Comparison of ENCODE assay signal across 9 cellular contexts in genomic region chr4:155666701-155667537, GRCh38. TPM values are rescaled to one million over a fixed set of nuclear protein-coding genes. Genes with fewer than 3 reads are reported as not detected.
A peak's percentile ranks its signal among the peaks of the same experiment; 100 is the strongest.
DNase-seq lines count a peak whose midpoint lies in the region; ATAC-seq and TF ChIP-seq lines count a peak whose summit lies in the region.
"Had no signal": no experiment of that assay in that cellular context is flagged by ENCODE, and none has a peak within 500 bp of the region (broad histone marks: within the 10 kb centered on the region; RNA-seq: fewer than 3 reads in every experiment).

GUCY1A1 (plus strand) TSS chr4:155666848; CDS start chr4:155696868, 30,020 bp downstream.

- no peaks in the 10 kb centered on the region for H4K20me1 ChIP-seq in SK-N-SH (ENCODE audit: insufficient read depth)

- ATAC-seq in GM18861 (IDR thresholded peaks at IDR 0.05; ENCODE audit: unreplicated experiment): peak; percentile 42
- ATAC-seq in HG03064 (IDR thresholded peaks at IDR 0.05; ENCODE audit: low read depth, unreplicated experiment): peak; percentile 58

- H3K9me2 ChIP-seq in SK-N-SH: no peaks in the 10 kb centered on the region

- POLR2A ChIA-PET in SK-N-SH (lab: Yijun Ruan, JAX): interaction anchor here (0.7 to 1.4 kb wide), 6 partner anchors 9 to 290 kb away, joined by 3 to 6 read pairs (median 4); partner anchors contain the start of gene MAP9

- no peaks in the 10 kb centered on the region for H3F3A ChIP-seq in SK-N-SH (replicated peaks; ENCODE audit: insufficient read depth)

- TF ChIP-seq EP300 in SK-N-SH (IDR thresholded peaks at IDR 0.05; ENCODE audit: borderline replicate concordance in 1 of 2, low read depth in 1 of 2, low read length in 1 of 2): no peak

- H3K27me3 ChIP-seq in SK-N-SH (ENCODE audit: insufficient read depth) (peaks cover 33% of the 10 kb centered on the region), dorsolateral prefrontal cortex (peaks cover 0 to 10% (median 0%) of the 10 kb centered on the region in 45 donors), liver (ENCODE audit: control insufficient read depth in 4 of 4, insufficient read depth in 4 of 4, low read length in 3 of 4) (peaks cover 0 to 6% (median 0%) of the 10 kb centered on the region in 4 donors)

- H3K9me3 ChIP-seq in SK-N-SH: no peaks in the 10 kb centered on the region
- no peaks in the 10 kb centered on the region for H3K9me3 ChIP-seq in liver (ENCODE audit: control insufficient read depth in 4 of 4, low read length in 3 of 4)

- H3K4me2 ChIP-seq in SK-N-SH: peak within 1 kb of the TSS; percentile 91

- TF ChIP-seq RAD21 in SK-N-SH (IDR thresholded peaks at IDR 0.05; ENCODE audit: low read length) (peak; percentile 3; the same call in 1 of the 2 replicates), liver (IDR thresholded peaks at IDR 0.05) (no peak)

- 8% methylated on average over 36 of the region's 49 CpGs for WGBS in SK-N-SH (ENCODE audit: low lambda C conversion rate)
- 2% methylated on average over 49 of the region's 49 CpGs for WGBS in liver

- H3K4me1 ChIP-seq in SK-N-SH (ENCODE audit: control insufficient read depth in 1 of 2, insufficient read depth in 2 of 2, low read depth in 1 of 2, low read length in 1 of 2) (no peaks in the 10 kb centered on the region; a peak in 2 of 4 replicates), liver (ENCODE audit: control insufficient read depth in 4 of 4, insufficient read depth in 4 of 4, low read length in 3 of 4) (peaks cover 2 to 18% (median 11%) of the 10 kb centered on the region in 4 donors)

- H3K9ac ChIP-seq in SK-N-SH (no peak within 1 kb of the TSS), liver (ENCODE audit: low read depth in 1 of 2, low read length in 2 of 2) (peak within 1 kb of the TSS; percentile 67 to 71)

- intact Hi-C loops in dorsolateral prefrontal cortex (cut with DNase I): loop anchor here in 1 of 2 donors (5.0 kb wide), 1 partner anchor 225 kb away; no protein-coding TSS in a partner anchor

- CTCF ChIA-PET in SK-N-SH (lab: Yijun Ruan, JAX): interaction anchor here (0.7 to 1.5 kb wide), 7 partner anchors 11 to 263 kb away, joined by 3 to 5 read pairs (median 3); partner anchors contain the start of gene GUCY1B1

- peak within 1 kb of the TSS; percentile 86 for H2AFZ ChIP-seq in SK-N-SH (ENCODE audit: low read depth)

- H3K27ac ChIP-seq in SK-N-SH (ENCODE audit: low read depth in 2 of 2, low read length in 1 of 2) (peak within 1 kb of the TSS in 1 of 2 experiments; percentile 85; a peak in 2 of 4 replicates), dorsolateral prefrontal cortex (peak within 1 kb of the TSS in 58 of 59 donors; percentile 32 to 94 (median 86)), liver (ENCODE audit: low read depth in 1 of 2, low read length in 2 of 2) (peak within 1 kb of the TSS; percentile 84 to 95)

- H3K79me2 ChIP-seq in SK-N-SH (ENCODE audit: insufficient read depth): no peaks in the 10 kb centered on the region

- peak within 1 kb of the TSS; percentile 58 to 61 for H3K4me3 ChIP-seq in SK-N-SH (ENCODE audit: low read depth in 2 of 2, low read length in 1 of 2)
- peak within 1 kb of the TSS; percentile 33 to 87 (median 69) for H3K4me3 ChIP-seq in dorsolateral prefrontal cortex
- peak within 1 kb of the TSS; percentile 78 to 88 (median 81) for H3K4me3 ChIP-seq in liver (ENCODE audit: low read depth in 1 of 3, low read length in 3 of 3)

- DNase-seq in AG08396 (ENCODE audit: low spot score) (peak; percentile 22), SK-N-SH (peak; percentile 75), dorsolateral prefrontal cortex (peak in 9 of 10 donors; percentile 4 to 56 (median 49)), hepatic stellate cell (ENCODE audit: low spot score) (no peak)
- peak; percentile 0 for DNase-seq in stimulated activated CD8-positive, alpha-beta memory T cell treated with anti-CD3 and anti-CD28 coated beads, Interleukin-4, amount 100 ng/mL, for 24 hours (ENCODE audit: low read depth)

- TF ChIP-seq CTCF in SK-N-SH (IDR thresholded peaks at IDR 0.05) (no peak), dorsolateral prefrontal cortex (IDR thresholded peaks at IDR 0.05 in 54 of 56, conservative IDR thresholded peaks at IDR 0.05 in 2 of 56; ENCODE audit: low read depth in 1 of 56, partially characterized antibody in 56 of 56) (no peak), liver (IDR thresholded peaks at IDR 0.05; ENCODE audit: low read depth, low read length, missing input control) (no peak)

- H3K36me3 ChIP-seq in SK-N-SH (replicated peaks in 1 of 2; ENCODE audit: control insufficient read depth in 1 of 2, insufficient read depth in 2 of 2, low read length in 1 of 2) (no peaks in the 10 kb centered on the region), liver (ENCODE audit: control insufficient read depth in 4 of 4, insufficient read depth in 3 of 4, low read depth in 1 of 4, low read length in 3 of 4) (no peaks in the 10 kb centered on the region)

TF ChIP-seq in SK-N-SH, 30 proteins besides CTCF, POLR2A, EP300 and RAD21:
- TF ChIP-seq USF1 (IDR thresholded peaks at IDR 0.05; ENCODE audit: borderline replicate concordance, low read depth) (no peak), RXRA (IDR thresholded peaks at IDR 0.05; ENCODE audit: borderline replicate concordance, low read depth) (no peak), FOXM1 (IDR thresholded peaks at IDR 0.05; ENCODE audit: low read depth) (no peak), FOXJ3 (CRISPR knock-in tag; IDR thresholded peaks at IDR 0.05) (0 out of 2 replicates have a peak, but pooled peaks have one; percentile 32), MAX (IDR thresholded peaks at IDR 0.05; ENCODE audit: low read depth) (no peak)

TF ChIP-seq in liver, 16 proteins besides CTCF, POLR2A, EP300 and RAD21:
- TF ChIP-seq REST (IDR thresholded peaks at IDR 0.05) (no peak), HNF4G (IDR thresholded peaks at IDR 0.05) (no peak), FOXA2 (IDR thresholded peaks at IDR 0.05) (no peak), NR2F2 (IDR thresholded peaks at IDR 0.05) (no peak), GABPA (IDR thresholded peaks at IDR 0.05 in 1 of 2, conservative IDR thresholded peaks at IDR 0.05 in 1 of 2) (no peak), HNF4A (conservative IDR thresholded peaks at IDR 0.05) (no peak)
TF ChIP-seq in liver: peak in this region for 0.

RNA-seq across cellular contexts. Expression of gene GUCY1A1, which starts in this region (rescaled TPM):
- 0.03 and 0.18 TPM in 2 replicates for polyA plus RNA-seq in SK-N-SH (2012; rRNA removed)
- 0.08 and 0.25 TPM in 2 replicates for polyA plus RNA-seq in SK-N-SH (2012; cell fraction: cytosol; rRNA removed)
- 0.07 and 0.16 TPM in 2 replicates for polyA plus RNA-seq in SK-N-SH (2012; cell fraction: nucleus; rRNA removed)
- 10 to 100 TPM; 26.3 to 69.2 (median 43.1) TPM for total RNA-seq in dorsolateral prefrontal cortex
- 10 to 100 TPM in 1 of 2 donors, 1 to 10 TPM in 1; 9.7 to 13.5 TPM for total RNA-seq in liver
- 1 to 10 TPM; 2.8 to 5.6 TPM for polyA plus RNA-seq in liver
- total RNA-seq: LHCN-M2 had no signal

Comparison
In these comparisons a context has a peak if more than half of its experiments do, and no peak if none do; other contexts are left out.
1. Peak in DNase-seq, H3K4me3 ChIP-seq and H3K4me2 ChIP-seq in SK-N-SH; RNA of the gene not detected or under 1 TPM.